In the genomic region with DNA sequence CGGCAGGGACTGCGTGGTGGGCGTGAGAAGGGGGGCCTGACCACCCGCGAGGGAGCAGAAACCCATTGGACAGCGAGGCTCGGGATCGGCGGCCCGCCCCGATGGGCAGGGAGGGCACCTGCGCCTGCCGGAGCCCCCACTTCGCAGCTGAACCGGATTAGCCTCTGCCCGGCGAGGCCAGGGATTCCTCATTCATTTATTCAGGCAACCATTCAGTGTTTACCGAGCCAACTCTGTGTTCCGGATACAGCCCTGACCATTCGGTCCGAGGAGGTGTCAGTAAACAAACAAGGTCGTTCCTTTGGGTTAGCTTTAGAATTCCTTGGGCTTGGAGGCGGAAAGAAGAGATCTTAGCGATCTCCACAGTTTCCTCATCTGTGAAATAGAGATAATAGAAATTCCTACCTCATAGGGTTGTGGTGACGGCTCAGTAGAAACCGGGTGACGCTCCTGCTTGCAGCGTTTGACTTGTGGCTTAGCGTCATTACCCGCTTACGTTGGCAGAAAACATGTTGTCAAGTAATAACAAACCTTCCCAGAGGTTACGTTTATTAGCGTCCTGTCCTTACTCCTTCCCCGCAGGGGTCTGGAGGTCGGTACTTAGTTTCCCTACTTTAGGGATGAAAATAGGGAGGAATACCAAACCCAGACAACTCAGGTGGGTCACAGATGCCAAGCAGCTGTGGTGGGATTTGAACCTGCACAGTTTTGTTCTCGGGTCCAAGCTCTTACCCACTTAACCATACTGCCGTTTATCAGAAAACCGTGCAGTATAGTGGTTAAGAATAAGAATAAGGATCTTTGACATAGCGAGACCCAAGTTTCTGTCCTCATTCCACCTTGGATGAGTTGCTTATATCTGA, we compare ENCODE assay signal across 1 cellular context.
TF ChIP-seq lines count a peak whose summit lies in the region.

No MANE protein-coding gene starts in this region.

TF ChIP-seq in K562, 482 proteins besides CTCF, POLR2A, EP300 and RAD21 (continued from another document and continues in another):
- TF ChIP-seq, protein P1, sequence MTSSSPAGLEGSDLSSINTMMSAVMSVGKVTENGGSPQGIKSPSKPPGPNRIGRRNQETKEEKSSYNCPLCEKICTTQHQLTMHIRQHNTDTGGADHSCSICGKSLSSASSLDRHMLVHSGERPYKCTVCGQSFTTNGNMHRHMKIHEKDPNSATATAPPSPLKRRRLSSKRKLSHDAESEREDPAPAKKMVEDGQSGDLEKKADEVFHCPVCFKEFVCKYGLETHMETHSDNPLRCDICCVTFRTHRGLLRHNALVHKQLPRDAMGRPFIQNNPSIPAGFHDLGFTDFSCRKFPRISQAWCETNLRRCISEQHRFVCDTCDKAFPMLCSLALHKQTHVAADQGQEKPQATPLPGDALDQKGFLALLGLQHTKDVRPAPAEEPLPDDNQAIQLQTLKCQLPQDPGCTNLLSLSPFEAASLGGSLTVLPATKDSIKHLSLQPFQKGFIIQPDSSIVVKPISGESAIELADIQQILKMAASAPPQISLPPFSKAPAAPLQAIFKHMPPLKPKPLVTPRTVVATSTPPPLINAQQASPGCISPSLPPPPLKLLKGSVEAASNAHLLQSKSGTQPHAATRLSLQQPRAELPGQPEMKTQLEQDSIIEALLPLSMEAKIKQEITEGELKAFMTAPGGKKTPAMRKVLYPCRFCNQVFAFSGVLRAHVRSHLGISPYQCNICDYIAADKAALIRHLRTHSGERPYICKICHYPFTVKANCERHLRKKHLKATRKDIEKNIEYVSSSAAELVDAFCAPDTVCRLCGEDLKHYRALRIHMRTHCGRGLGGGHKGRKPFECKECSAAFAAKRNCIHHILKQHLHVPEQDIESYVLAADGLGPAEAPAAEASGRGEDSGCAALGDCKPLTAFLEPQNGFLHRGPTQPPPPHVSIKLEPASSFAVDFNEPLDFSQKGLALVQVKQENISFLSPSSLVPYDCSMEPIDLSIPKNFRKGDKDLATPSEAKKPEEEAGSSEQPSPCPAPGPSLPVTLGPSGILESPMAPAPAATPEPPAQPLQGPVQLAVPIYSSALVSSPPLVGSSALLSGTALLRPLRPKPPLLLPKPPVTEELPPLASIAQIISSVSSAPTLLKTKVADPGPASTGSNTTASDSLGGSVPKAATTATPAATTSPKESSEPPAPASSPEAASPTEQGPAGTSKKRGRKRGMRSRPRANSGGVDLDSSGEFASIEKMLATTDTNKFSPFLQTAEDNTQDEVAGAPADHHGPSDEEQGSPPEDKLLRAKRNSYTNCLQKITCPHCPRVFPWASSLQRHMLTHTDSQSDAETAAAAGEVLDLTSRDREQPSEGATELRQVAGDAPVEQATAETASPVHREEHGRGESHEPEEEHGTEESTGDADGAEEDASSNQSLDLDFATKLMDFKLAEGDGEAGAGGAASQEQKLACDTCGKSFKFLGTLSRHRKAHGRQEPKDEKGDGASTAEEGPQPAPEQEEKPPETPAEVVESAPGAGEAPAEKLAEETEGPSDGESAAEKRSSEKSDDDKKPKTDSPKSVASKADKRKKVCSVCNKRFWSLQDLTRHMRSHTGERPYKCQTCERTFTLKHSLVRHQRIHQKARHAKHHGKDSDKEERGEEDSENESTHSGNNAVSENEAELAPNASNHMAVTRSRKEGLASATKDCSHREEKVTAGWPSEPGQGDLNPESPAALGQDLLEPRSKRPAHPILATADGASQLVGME (CRISPR knock-in tag; IDR thresholded peaks at IDR 0.05) = no peak
- TF ChIP-seq MTF1 (CRISPR knock-in tag; IDR thresholded peaks at IDR 0.05; ENCODE audit: borderline replicate concordance) = no peak
- TF ChIP-seq ZNF584 (CRISPR knock-in tag; IDR thresholded peaks at IDR 0.05; ENCODE audit: low read depth) = no peak
- no peak for TF ChIP-seq KDM1A (IDR thresholded peaks at IDR 0.05)
- no peak for TF ChIP-seq JUN (IDR thresholded peaks at IDR 0.05; ENCODE audit: borderline replicate concordance, low read depth, low read length)
- TF ChIP-seq JUN (CRISPR knock-in tag; IDR thresholded peaks at IDR 0.05; ENCODE audit: borderline replicate concordance) = no peak
- TF ChIP-seq FOXA1 (IDR thresholded peaks at IDR 0.05; ENCODE audit: borderline replicate concordance) = no peak
- TF ChIP-seq JUNB (CRISPR knock-in tag; conservative IDR thresholded peaks at IDR 0.05) = no peak
- TF ChIP-seq ZNF184 (CRISPR knock-in tag; IDR thresholded peaks at IDR 0.05) = no peak
- no peak for TF ChIP-seq HMG20A (CRISPR knock-in tag; conservative IDR thresholded peaks at IDR 0.05)
- TF ChIP-seq, protein P2, sequence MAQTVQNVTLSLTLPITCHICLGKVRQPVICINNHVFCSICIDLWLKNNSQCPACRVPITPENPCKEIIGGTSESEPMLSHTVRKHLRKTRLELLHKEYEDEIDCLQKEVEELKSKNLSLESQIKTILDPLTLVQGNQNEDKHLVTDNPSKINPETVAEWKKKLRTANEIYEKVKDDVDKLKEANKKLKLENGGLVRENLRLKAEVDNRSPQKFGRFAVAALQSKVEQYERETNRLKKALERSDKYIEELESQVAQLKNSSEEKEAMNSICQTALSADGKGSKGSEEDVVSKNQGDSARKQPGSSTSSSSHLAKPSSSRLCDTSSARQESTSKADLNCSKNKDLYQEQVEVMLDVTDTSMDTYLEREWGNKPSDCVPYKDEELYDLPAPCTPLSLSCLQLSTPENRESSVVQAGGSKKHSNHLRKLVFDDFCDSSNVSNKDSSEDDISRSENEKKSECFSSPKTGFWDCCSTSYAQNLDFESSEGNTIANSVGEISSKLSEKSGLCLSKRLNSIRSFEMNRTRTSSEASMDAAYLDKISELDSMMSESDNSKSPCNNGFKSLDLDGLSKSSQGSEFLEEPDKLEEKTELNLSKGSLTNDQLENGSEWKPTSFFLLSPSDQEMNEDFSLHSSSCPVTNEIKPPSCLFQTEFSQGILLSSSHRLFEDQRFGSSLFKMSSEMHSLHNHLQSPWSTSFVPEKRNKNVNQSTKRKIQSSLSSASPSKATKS (CRISPR knock-in tag; IDR thresholded peaks at IDR 0.05) = no peak
- TF ChIP-seq ZNF239 (CRISPR knock-in tag; IDR thresholded peaks at IDR 0.05) = no peak
- TF ChIP-seq BACH1 (tag; IDR thresholded peaks at IDR 0.05) = peak; percentile 64; the same call in 1 of the 2 replicates
- TF ChIP-seq, protein P3, sequence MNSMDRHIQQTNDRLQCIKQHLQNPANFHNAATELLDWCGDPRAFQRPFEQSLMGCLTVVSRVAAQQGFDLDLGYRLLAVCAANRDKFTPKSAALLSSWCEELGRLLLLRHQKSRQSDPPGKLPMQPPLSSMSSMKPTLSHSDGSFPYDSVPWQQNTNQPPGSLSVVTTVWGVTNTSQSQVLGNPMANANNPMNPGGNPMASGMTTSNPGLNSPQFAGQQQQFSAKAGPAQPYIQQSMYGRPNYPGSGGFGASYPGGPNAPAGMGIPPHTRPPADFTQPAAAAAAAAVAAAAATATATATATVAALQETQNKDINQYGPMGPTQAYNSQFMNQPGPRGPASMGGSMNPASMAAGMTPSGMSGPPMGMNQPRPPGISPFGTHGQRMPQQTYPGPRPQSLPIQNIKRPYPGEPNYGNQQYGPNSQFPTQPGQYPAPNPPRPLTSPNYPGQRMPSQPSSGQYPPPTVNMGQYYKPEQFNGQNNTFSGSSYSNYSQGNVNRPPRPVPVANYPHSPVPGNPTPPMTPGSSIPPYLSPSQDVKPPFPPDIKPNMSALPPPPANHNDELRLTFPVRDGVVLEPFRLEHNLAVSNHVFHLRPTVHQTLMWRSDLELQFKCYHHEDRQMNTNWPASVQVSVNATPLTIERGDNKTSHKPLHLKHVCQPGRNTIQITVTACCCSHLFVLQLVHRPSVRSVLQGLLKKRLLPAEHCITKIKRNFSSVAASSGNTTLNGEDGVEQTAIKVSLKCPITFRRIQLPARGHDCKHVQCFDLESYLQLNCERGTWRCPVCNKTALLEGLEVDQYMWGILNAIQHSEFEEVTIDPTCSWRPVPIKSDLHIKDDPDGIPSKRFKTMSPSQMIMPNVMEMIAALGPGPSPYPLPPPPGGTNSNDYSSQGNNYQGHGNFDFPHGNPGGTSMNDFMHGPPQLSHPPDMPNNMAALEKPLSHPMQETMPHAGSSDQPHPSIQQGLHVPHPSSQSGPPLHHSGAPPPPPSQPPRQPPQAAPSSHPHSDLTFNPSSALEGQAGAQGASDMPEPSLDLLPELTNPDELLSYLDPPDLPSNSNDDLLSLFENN (IDR thresholded peaks at IDR 0.05; ENCODE audit: low read depth in 2 of 2, low read length in 2 of 2) = no peak
- TF ChIP-seq, protein P4, sequence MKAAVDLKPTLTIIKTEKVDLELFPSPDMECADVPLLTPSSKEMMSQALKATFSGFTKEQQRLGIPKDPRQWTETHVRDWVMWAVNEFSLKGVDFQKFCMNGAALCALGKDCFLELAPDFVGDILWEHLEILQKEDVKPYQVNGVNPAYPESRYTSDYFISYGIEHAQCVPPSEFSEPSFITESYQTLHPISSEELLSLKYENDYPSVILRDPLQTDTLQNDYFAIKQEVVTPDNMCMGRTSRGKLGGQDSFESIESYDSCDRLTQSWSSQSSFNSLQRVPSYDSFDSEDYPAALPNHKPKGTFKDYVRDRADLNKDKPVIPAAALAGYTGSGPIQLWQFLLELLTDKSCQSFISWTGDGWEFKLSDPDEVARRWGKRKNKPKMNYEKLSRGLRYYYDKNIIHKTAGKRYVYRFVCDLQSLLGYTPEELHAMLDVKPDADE (conservative IDR thresholded peaks at IDR 0.05; ENCODE audit: control insufficient read depth, low read depth, low read length) = peak; percentile 75; the same call in 1 of the 2 replicates
- TF ChIP-seq, protein P5, sequence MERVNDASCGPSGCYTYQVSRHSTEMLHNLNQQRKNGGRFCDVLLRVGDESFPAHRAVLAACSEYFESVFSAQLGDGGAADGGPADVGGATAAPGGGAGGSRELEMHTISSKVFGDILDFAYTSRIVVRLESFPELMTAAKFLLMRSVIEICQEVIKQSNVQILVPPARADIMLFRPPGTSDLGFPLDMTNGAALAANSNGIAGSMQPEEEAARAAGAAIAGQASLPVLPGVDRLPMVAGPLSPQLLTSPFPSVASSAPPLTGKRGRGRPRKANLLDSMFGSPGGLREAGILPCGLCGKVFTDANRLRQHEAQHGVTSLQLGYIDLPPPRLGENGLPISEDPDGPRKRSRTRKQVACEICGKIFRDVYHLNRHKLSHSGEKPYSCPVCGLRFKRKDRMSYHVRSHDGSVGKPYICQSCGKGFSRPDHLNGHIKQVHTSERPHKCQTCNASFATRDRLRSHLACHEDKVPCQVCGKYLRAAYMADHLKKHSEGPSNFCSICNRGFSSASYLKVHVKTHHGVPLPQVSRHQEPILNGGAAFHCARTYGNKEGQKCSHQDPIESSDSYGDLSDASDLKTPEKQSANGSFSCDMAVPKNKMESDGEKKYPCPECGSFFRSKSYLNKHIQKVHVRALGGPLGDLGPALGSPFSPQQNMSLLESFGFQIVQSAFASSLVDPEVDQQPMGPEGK (CRISPR knock-in tag; IDR thresholded peaks at IDR 0.05; ENCODE audit: borderline replicate concordance) = no peak
- TF ChIP-seq, protein P6, sequence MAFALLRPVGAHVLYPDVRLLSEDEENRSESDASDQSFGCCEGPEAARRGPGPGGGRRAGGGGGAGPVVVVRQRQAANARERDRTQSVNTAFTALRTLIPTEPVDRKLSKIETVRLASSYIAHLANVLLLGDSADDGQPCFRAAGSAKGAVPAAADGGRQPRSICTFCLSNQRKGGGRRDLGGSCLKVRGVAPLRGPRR (CRISPR knock-in tag; IDR thresholded peaks at IDR 0.05) = no peak
- peak; percentile 51; the same call in 1 of the 2 replicates for TF ChIP-seq SOX6 (IDR thresholded peaks at IDR 0.05)
- no peak for TF ChIP-seq MAFG (tag; conservative IDR thresholded peaks at IDR 0.05)
- TF ChIP-seq, protein P7, sequence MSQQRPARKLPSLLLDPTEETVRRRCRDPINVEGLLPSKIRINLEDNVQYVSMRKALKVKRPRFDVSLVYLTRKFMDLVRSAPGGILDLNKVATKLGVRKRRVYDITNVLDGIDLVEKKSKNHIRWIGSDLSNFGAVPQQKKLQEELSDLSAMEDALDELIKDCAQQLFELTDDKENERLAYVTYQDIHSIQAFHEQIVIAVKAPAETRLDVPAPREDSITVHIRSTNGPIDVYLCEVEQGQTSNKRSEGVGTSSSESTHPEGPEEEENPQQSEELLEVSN (IDR thresholded peaks at IDR 0.05; ENCODE audit: borderline replicate concordance in 1 of 2, extremely low read depth in 1 of 2, insufficient read depth in 1 of 2, insufficient read length in 1 of 2, low read depth in 1 of 2, low read length in 1 of 2, poor library complexity in 1 of 2, severe bottlenecking in 1 of 2) = peak in 1 of 2 experiments; percentile 16
- peak; percentile 61 for TF ChIP-seq HDAC3 (IDR thresholded peaks at IDR 0.05; ENCODE audit: borderline replicate concordance, partially characterized antibody)
- TF ChIP-seq, protein P8, sequence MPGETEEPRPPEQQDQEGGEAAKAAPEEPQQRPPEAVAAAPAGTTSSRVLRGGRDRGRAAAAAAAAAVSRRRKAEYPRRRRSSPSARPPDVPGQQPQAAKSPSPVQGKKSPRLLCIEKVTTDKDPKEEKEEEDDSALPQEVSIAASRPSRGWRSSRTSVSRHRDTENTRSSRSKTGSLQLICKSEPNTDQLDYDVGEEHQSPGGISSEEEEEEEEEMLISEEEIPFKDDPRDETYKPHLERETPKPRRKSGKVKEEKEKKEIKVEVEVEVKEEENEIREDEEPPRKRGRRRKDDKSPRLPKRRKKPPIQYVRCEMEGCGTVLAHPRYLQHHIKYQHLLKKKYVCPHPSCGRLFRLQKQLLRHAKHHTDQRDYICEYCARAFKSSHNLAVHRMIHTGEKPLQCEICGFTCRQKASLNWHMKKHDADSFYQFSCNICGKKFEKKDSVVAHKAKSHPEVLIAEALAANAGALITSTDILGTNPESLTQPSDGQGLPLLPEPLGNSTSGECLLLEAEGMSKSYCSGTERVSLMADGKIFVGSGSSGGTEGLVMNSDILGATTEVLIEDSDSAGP (CRISPR knock-in tag; IDR thresholded peaks at IDR 0.05) = no peak
- peak; percentile 36; the same call in 1 of the 2 replicates for TF ChIP-seq MTA2 (IDR thresholded peaks at IDR 0.05; ENCODE audit: low read depth)
- TF ChIP-seq, protein P9, sequence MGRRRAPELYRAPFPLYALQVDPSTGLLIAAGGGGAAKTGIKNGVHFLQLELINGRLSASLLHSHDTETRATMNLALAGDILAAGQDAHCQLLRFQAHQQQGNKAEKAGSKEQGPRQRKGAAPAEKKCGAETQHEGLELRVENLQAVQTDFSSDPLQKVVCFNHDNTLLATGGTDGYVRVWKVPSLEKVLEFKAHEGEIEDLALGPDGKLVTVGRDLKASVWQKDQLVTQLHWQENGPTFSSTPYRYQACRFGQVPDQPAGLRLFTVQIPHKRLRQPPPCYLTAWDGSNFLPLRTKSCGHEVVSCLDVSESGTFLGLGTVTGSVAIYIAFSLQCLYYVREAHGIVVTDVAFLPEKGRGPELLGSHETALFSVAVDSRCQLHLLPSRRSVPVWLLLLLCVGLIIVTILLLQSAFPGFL (CRISPR knock-in tag; IDR thresholded peaks at IDR 0.05) = peak; percentile 89; the same call in 1 of the 2 replicates
- TF ChIP-seq HNRNPUL1 (IDR thresholded peaks at IDR 0.05; ENCODE audit: low read length) = 0 out of 2 replicates have a peak, but pooled peaks have one; percentile 77
- TF ChIP-seq, protein P10, sequence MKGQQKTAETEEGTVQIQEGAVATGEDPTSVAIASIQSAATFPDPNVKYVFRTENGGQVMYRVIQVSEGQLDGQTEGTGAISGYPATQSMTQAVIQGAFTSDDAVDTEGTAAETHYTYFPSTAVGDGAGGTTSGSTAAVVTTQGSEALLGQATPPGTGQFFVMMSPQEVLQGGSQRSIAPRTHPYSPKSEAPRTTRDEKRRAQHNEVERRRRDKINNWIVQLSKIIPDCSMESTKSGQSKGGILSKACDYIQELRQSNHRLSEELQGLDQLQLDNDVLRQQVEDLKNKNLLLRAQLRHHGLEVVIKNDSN (CRISPR knock-in tag; IDR thresholded peaks at IDR 0.05) = no peak
- no peak for TF ChIP-seq HMG20B (CRISPR knock-in tag; IDR thresholded peaks at IDR 0.05)
- no peak for TF ChIP-seq ZNF232 (CRISPR knock-in tag; IDR thresholded peaks at IDR 0.05)
- TF ChIP-seq SNIP1 (IDR thresholded peaks at IDR 0.05; ENCODE audit: low read depth) = no peak
- no peak for TF ChIP-seq ZNF830 (CRISPR knock-in tag; IDR thresholded peaks at IDR 0.05)
- TF ChIP-seq JUND (IDR thresholded peaks at IDR 0.05; ENCODE audit: borderline replicate concordance, low read depth, low read length) = 0 out of 2 replicates have a peak, but pooled peaks have one; percentile 3
- peak; percentile 54; the same call in 1 of the 3 replicates for TF ChIP-seq JUND (tag; IDR thresholded peaks at IDR 0.05; ENCODE audit: borderline replicate concordance, low read depth, low read length)
- TF ChIP-seq HDAC8 (tag; IDR thresholded peaks at IDR 0.05) = no peak
